In the genomic region with DNA sequence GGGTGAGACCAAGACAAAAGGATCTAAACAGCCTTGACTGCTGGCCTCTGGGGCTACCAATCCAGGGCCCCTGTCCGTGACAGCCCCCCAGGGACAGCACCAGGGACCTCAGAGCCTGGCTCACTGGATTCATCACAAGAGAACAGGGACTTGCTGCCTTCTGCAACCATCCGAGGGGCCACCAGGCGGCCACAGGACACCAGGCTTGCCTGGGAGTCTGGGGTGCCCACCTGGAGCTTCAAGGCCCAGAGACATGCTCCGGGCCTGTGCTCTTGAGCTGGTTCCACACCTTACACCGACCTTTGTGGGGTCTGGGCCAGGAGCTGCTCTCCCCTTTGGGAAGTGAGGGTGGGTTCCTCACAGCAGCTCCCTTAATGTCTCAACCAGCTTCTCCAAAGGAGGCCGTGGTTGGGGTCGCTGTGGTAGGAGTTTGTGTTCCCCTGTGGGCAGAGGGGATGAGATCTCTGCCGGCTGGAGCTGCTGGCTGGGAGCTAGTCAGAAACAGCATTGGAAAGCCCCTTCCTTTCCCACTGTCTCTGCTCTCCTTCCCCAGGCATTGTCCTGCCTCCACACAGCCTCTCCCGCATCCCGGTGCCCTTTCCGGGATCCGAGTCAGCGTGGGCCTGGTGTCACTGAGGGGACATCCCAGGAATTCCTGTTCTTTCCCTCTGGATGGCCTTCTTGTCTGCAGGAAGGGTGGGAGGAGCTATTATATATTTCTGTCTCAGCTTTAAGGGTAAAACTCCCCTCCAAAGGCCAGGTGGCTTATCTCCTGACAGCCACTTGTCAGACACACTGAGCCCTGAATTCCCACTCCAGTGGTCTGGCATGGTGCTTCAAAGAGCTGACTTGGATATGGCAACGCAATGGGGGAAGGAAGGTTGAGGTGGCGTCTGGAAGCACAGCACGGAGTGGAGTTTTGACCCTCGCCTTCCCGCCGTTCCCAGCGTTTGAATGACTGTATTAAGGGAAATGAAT, we compare ENCODE assay signal across 11 cellular contexts. TPM values are rescaled to one million over a fixed set of nuclear protein-coding genes. Genes with fewer than 3 reads are reported as not detected.
DNase-seq lines count a peak whose midpoint lies in the region; ATAC-seq, FAIRE-seq and TF ChIP-seq lines count a peak whose summit lies in the region.
"Had no signal": no experiment of that assay in that cellular context is flagged by ENCODE, and none has a peak within 500 bp of the region (broad histone marks: within the 10 kb centered on the region; RNA-seq: fewer than 3 reads in every experiment).

No MANE protein-coding gene starts in this region.

- H3K27me3 ChIP-seq in H1 (replicated peaks in 1 of 4; ENCODE audit: control insufficient read depth in 3 of 4, extremely low read depth in 1 of 4, insufficient read depth in 3 of 4, low read length in 3 of 4) (peaks cover 0 to 4% (median 3%) of the 10 kb centered on the region in 4 experiments; a peak in 5 of 7 replicates), parathyroid adenoma (ENCODE audit: control insufficient read depth, insufficient read depth, low read length) (no peaks in the 10 kb centered on the region)

- H3K9me3 ChIP-seq in H1 (ENCODE audit: insufficient read depth in 2 of 2, low read depth in 1 of 2, low read length in 1 of 2), result no peaks in the 10 kb centered on the region
- H3K9me3 ChIP-seq in parathyroid adenoma (ENCODE audit: control insufficient read depth, low read length), result no peaks in the 10 kb centered on the region

- H3K27ac ChIP-seq in H1 (ENCODE audit: low read depth, low read length), result no peak overlapping the region
- no peak overlapping the region for H3K27ac ChIP-seq in parathyroid adenoma

- no peak for ATAC-seq in HG03457 (IDR thresholded peaks at IDR 0.05; ENCODE audit: unreplicated experiment)

- no peak for TF ChIP-seq EP300 in H1 (IDR thresholded peaks at IDR 0.05; ENCODE audit: borderline replicate concordance in 1 of 2, low read depth in 2 of 2, low read length in 2 of 2)

- POLR2A ChIA-PET in H1 (lab: Charles Lee; ENCODE audit: partially characterized antibody), result interaction anchor here (0.6 to 1.7 kb wide), 11 partner anchors 7 to 240 kb away, joined by 3 to 6 read pairs (median 3); a partner anchor contains a TSS

- H3K4me2 ChIP-seq in H1 (ENCODE audit: insufficient read depth in 1 of 2, low read depth in 2 of 2, low read length in 2 of 2), result no peak overlapping the region
- no peak overlapping the region for H3K4me2 ChIP-seq in parathyroid adenoma (ENCODE audit: low read length)

- H3K79me1 ChIP-seq in H1 (ENCODE audit: low read depth, low read length), result no peaks in the 10 kb centered on the region

- TF ChIP-seq POLR2A in H1 (IDR thresholded peaks at IDR 0.05; ENCODE audit: control extremely low read depth in 1 of 2, low read depth in 2 of 2, low read length in 2 of 2), result no peak

- H3K79me2 ChIP-seq in H1 (ENCODE audit: control insufficient read depth in 1 of 2, insufficient read depth in 2 of 2, low read length in 2 of 2) (no peaks in the 10 kb centered on the region), parathyroid adenoma (no peaks in the 10 kb centered on the region)

- H3K36me3 ChIP-seq in H1 (ENCODE audit: control insufficient read depth in 2 of 4, insufficient read depth in 4 of 4, low read length in 3 of 4) (no peaks in the 10 kb centered on the region; a peak in 2 of 8 replicates), parathyroid adenoma (ENCODE audit: control insufficient read depth, insufficient read depth, low read length) (no peaks in the 10 kb centered on the region)

- H2BK5ac ChIP-seq in H1 (ENCODE audit: low read depth, low read length), result peak overlapping the region; percentile 56; the same call in 1 of the 2 replicates

- TF ChIP-seq CTCF in H1 (IDR thresholded peaks at IDR 0.05; ENCODE audit: control extremely low read depth in 1 of 3, insufficient read depth in 1 of 3, low read depth in 1 of 3, low read length in 3 of 3) (peak in 2 of 3 experiments; percentile 77 to 78; a peak in 3 of 4 replicates), parathyroid adenoma (IDR thresholded peaks at IDR 0.05) (peak; percentile 14)

- H4K20me1 ChIP-seq in H1 (replicated peaks in 1 of 2; ENCODE audit: control insufficient read depth in 1 of 2, insufficient read depth in 2 of 2, low read length in 2 of 2), result no peaks in the 10 kb centered on the region

- DNase-seq in DMS 273 (lab: John Stamatoyannopoulos, UW; ENCODE audit: unreplicated experiment) (peak; percentile 49), DMS 273 treated with DMSO at 0.1 percent for 48 hours (lab: John Stamatoyannopoulos, UW) (no peak), NCI-H460 (ENCODE audit: extremely low read depth, low read depth) (peak; percentile 14), H1 (ENCODE audit: low read depth in 1 of 2, low spot score in 2 of 2) (peak; percentile 47 to 81), foreskin melanocyte (no peak)
- DNase-seq in stimulated activated CD4-positive, alpha-beta T cell treated with anti-CD3 and anti-CD28 coated beads, Interleukin-4, amount 100 ng/mL, for 24 hours, result no peak
- DNase-seq: activated effector memory CD4-positive, alpha-beta T cell treated with anti-CD3 and anti-CD28 coated beads, Interleukin-2, amount 50 U/mL, for 16 hours; NCI-H774 had no signal

- H2BK120ac ChIP-seq in H1 (replicated peaks; ENCODE audit: low read depth, low read length), result peak overlapping the region; percentile 10

- peak overlapping the region; percentile 36 for H3K4ac ChIP-seq in H1 (replicated peaks; ENCODE audit: insufficient read length, low read depth, low read length)

- H2BK20ac ChIP-seq in H1 (ENCODE audit: low read length), result peak overlapping the region; percentile 88

- H3K4me1 ChIP-seq in H1 (replicated peaks in 1 of 4; ENCODE audit: control insufficient read depth in 3 of 4, insufficient read depth in 4 of 4, low read length in 3 of 4), result peaks cover 6 to 48% (median 25%) of the 10 kb centered on the region in 4 experiments
- H3K4me1 ChIP-seq in parathyroid adenoma, result no peaks in the 10 kb centered on the region

- H3K23ac ChIP-seq in H1 (ENCODE audit: insufficient read length), result no peak overlapping the region

- FAIRE-seq in H1 (lab: Jason Lieb, UNC), result peak; percentile 45
- FAIRE-seq: A204.1 had no signal

- H2AFZ ChIP-seq in H1 (ENCODE audit: low read length) (peak overlapping the region; percentile 68; the same call in 1 of the 2 replicates), parathyroid adenoma (no peak overlapping the region)

- peak overlapping the region; percentile 77; the same call in 1 of the 2 replicates for H4K8ac ChIP-seq in H1 (ENCODE audit: extremely low read depth, insufficient read depth, low read length)

- H4K5ac ChIP-seq in H1 (ENCODE audit: insufficient read length, low read depth, low read length), result no peak overlapping the region

- no peak overlapping the region for H3K56ac ChIP-seq in H1 (replicated peaks; ENCODE audit: insufficient read length, low read depth, low read length)

- whole genome bisulfite sequencing in H1 (ENCODE audit: extremely low coverage in 1 of 2, insufficient coverage in 1 of 2, insufficient read length in 1 of 2, insufficient replicate concordance in 2 of 2, low coverage in 1 of 2, low lambda C conversion rate in 2 of 2, missing lambda C conversion rate in 1 of 2), 2 experiments, result 80% methylated on average over 20 of the region's 20 CpGs; no CpG with 5 or more reads in 1 of the 2 experiments

- CTCF ChIA-PET in H1 (lab: Charles Lee; ENCODE audit: partially characterized antibody), result interaction anchor here (0.6 to 5.6 kb wide), 38 partner anchors 9 to 358 kb away, joined by 3 to 50 read pairs (median 5); no protein-coding TSS in a partner anchor

- no peak overlapping the region for H3K14ac ChIP-seq in H1 (ENCODE audit: insufficient read length)

- no peak overlapping the region for H2AK5ac ChIP-seq in H1 (ENCODE audit: low read depth, low read length)

- H3K4me3 ChIP-seq in H1 (ENCODE audit: extremely low read depth in 1 of 4, insufficient read depth in 2 of 4, low read depth in 3 of 4, low read length in 4 of 4) (no peak overlapping the region), parathyroid adenoma (ENCODE audit: low read depth, low read length) (no peak overlapping the region)

- H3K9ac ChIP-seq in H1 (replicated peaks in 1 of 4; ENCODE audit: extremely low read depth in 1 of 4, low read depth in 3 of 4, low read length in 3 of 4) (no peak overlapping the region), parathyroid adenoma (no peak overlapping the region)

- peaks cover 8% of the 10 kb centered on the region for H3K23me2 ChIP-seq in H1 (ENCODE audit: low read depth, low read length)

- H2BK15ac ChIP-seq in H1 (ENCODE audit: low read length), result peak overlapping the region; percentile 93

- H3K18ac ChIP-seq in H1 (ENCODE audit: extremely low read depth, low read length), result peak overlapping the region; percentile 40

- peak overlapping the region; percentile 78 for H4K91ac ChIP-seq in H1 (replicated peaks; ENCODE audit: insufficient read length, low read length)

- peak; percentile 76 to 86 for TF ChIP-seq RAD21 in H1 (IDR thresholded peaks at IDR 0.05 in 1 of 2, conservative IDR thresholded peaks at IDR 0.05 in 1 of 2; ENCODE audit: low read depth in 2 of 2, low read length in 2 of 2)

- peak overlapping the region; percentile 45 for H2BK12ac ChIP-seq in H1 (ENCODE audit: low read depth, low read length)

TF ChIP-seq in H1, 55 proteins besides CTCF, POLR2A, EP300 and RAD21:
- TF ChIP-seq SP2 (IDR thresholded peaks at IDR 0.05; ENCODE audit: low read length) (no peak), CTBP2 (IDR thresholded peaks at IDR 0.05; ENCODE audit: borderline replicate concordance, insufficient read depth, insufficient read length, low read length) (no peak), YY1 (IDR thresholded peaks at IDR 0.05; ENCODE audit: low read depth, low read length) (0 out of 2 replicates have a peak, but pooled peaks have one; percentile 4)
TF ChIP-seq in H1: peak in this region for 1.

RNA-seq across cellular contexts. Expression of a gene that starts 5.1 kb away (rescaled TPM):
- total RNA-seq in NCI-H460 (2014; rRNA removed; shearing (Covaris generic)), result 0.72 and 0.92 TPM in 2 replicates
- polyA plus RNA-seq in NCI-H460 (2014; cell fraction: nucleus; rRNA removed), result 6.0 and 8.9 TPM in 2 replicates
- 14.8 and 15.9 TPM in 2 replicates for total RNA-seq in H1 (2021; fragmentation: NEBNext Ultra II Directional; extraction: Animal tissue kit (Norgen Biotek cat#: 25700))
- 25.6 and 33.7 TPM in 2 replicates for polyA plus RNA-seq in H1 (2011; rRNA removed)
- polyA plus RNA-seq in H1 (2011; cell fraction: cytosol; rRNA removed), result 34.9 TPM
- polyA plus RNA-seq in H1 (2011; cell fraction: nucleus; rRNA removed), result 176 TPM
- polyA plus RNA-seq in H1 (2012, experiment 1 of 2), result 23.8 to 37.0 TPM (median 27.7 TPM) in 4 replicates
- 10.2 TPM for polyA plus RNA-seq in H1 (2012, experiment 2 of 2)
- 4.1 TPM for polyA plus RNA-seq in H1 (2013, experiment 1 of 2)
- 3.1 TPM for polyA plus RNA-seq in H1 (2013, experiment 2 of 2)
- 22.0 and 24.4 TPM in 2 replicates for polyA minus RNA-seq in H1 (2011; rRNA and poly(A)+ RNA removed)
- polyA minus RNA-seq in H1 (2011; cell fraction: cytosol; rRNA and poly(A)+ RNA removed), result 22.1 TPM
- polyA minus RNA-seq in H1 (2011; cell fraction: nucleus; rRNA and poly(A)+ RNA removed), result 58.7 TPM

Comparison
In these comparisons a context has a peak if more than half of its experiments do, and no peak if none do; other contexts are left out.
1. DNase-seq: peak in DMS 273 (single experiment), NCI-H460 (single experiment) and H1 (2 of 2); none in DMS 273 treated with DMSO at 0.1 percent for 48 hours (single experiment), stimulated activated CD4-positive, alpha-beta T cell treated with anti-CD3 and anti-CD28 coated beads, Interleukin-4, amount 100 ng/mL, for 24 hours (single experiment) and foreskin melanocyte (single experiment).